In genomic region chr2:96824079-96824870, GRCh38 we compare ENCODE assay signal across 12 cellular contexts. TPM values are rescaled to one million over a fixed set of nuclear protein-coding genes. Genes with fewer than 3 reads are reported as not detected.
DNase-seq lines count a peak whose midpoint lies in the region; ATAC-seq, FAIRE-seq and TF ChIP-seq lines count a peak whose summit lies in the region.
"Had no signal": no experiment of that assay in that cellular context is flagged by ENCODE, and none has a peak within 500 bp of the region (broad histone marks: within the 10 kb centered on the region; RNA-seq: fewer than 3 reads in every experiment).

No MANE protein-coding gene starts in this region.

- FAIRE-seq in small intestine (lab: Jason Lieb, UNC): no peak

- no peak for TF ChIP-seq POLR2A in gastroesophageal sphincter (IDR thresholded peaks at IDR 0.05)

- no peak overlapping the region for H3K4me3 Mint-ChIP-seq in activated CD8-positive, alpha-beta T cell treated with anti-CD3 and anti-CD28 coated beads for 36 hours
- H3K4me3 Mint-ChIP-seq in activated CD8-positive, alpha-beta T cell treated with anti-CD3 and anti-CD28 coated beads, Interleukin-2, amount 10 ng/mL, durations not matched to agents 7 days and 5 days: no peak overlapping the region
- no peak overlapping the region for H3K4me3 Mint-ChIP-seq in activated T-helper 2 cell treated with anti-CD3 and anti-CD28 coated beads, Interferon-gamma antibody, Interleukin-2, Interleukin-4, amounts not matched to agents 10 μg/mL and 5 μg/mL and 100 μg/mL, durations not matched to agents 14 hours and 24 hours and 36 hours (ENCODE audit: low read depth)
- H3K4me3 Mint-ChIP-seq: activated naive CD8-positive, alpha-beta T cell treated with anti-CD3 and anti-CD28 coated beads, Interleukin-2, amount 10 ng/mL, durations not matched to agents 7 days and 5 days had no signal

- H3K9me3 Mint-ChIP-seq in activated CD8-positive, alpha-beta T cell treated with anti-CD3 and anti-CD28 coated beads for 36 hours: no peaks in the 10 kb centered on the region
- H3K9me3 Mint-ChIP-seq in activated CD8-positive, alpha-beta T cell treated with anti-CD3 and anti-CD28 coated beads, Interleukin-2, amount 10 ng/mL, durations not matched to agents 7 days and 5 days (ENCODE audit: insufficient read depth): no peaks in the 10 kb centered on the region
- no peaks in the 10 kb centered on the region for H3K9me3 Mint-ChIP-seq in activated T-helper 2 cell treated with anti-CD3 and anti-CD28 coated beads, Interferon-gamma antibody, Interleukin-2, Interleukin-4, amounts not matched to agents 10 μg/mL and 5 μg/mL and 100 μg/mL, durations not matched to agents 14 hours and 24 hours and 36 hours
- H3K9me3 Mint-ChIP-seq: activated naive CD8-positive, alpha-beta T cell treated with anti-CD3 and anti-CD28 coated beads, Interleukin-2, amount 10 ng/mL, durations not matched to agents 7 days and 5 days had no signal

- H3K27me3 ChIP-seq in gastroesophageal sphincter (no peaks in the 10 kb centered on the region), small intestine (ENCODE audit: control insufficient read depth in 2 of 2, insufficient read depth in 2 of 2, low read length in 2 of 2) (no peaks in the 10 kb centered on the region)

- no peak for TF ChIP-seq EP300 in gastroesophageal sphincter (IDR thresholded peaks at IDR 0.05)

- ATAC-seq in activated CD8-positive, alpha-beta T cell treated with anti-CD3 and anti-CD28 coated beads for 36 hours: no peak
- no peak for ATAC-seq in activated CD8-positive, alpha-beta T cell treated with anti-CD3 and anti-CD28 coated beads, Interleukin-2, amount 10 ng/mL, durations not matched to agents 7 days and 5 days
- ATAC-seq in gastroesophageal sphincter (no peak), GM18870 (IDR thresholded peaks at IDR 0.05; ENCODE audit: unreplicated experiment) (no peak), GM21825 (IDR thresholded peaks at IDR 0.05; ENCODE audit: unreplicated experiment) (no peak)

- H3K27ac ChIP-seq in gastroesophageal sphincter (peak overlapping the region in 3 of 4 donors; percentile 44 to 76 (median 64)), small intestine (ENCODE audit: low read depth in 1 of 2, low read length in 1 of 2) (no peak overlapping the region)

- H3K36me3 ChIP-seq in gastroesophageal sphincter (peaks cover 0 to 73% of the 10 kb centered on the region in 2 donors), small intestine (ENCODE audit: control insufficient read depth in 2 of 2, insufficient read depth in 2 of 2, low read length in 2 of 2) (peaks cover 4 to 15% of the 10 kb centered on the region in 2 donors)

- peaks cover 14% of the 10 kb centered on the region for H3K36me3 Mint-ChIP-seq in activated CD8-positive, alpha-beta T cell treated with anti-CD3 and anti-CD28 coated beads for 36 hours (ENCODE audit: low read depth)
- H3K36me3 Mint-ChIP-seq in activated CD8-positive, alpha-beta T cell treated with anti-CD3 and anti-CD28 coated beads, Interleukin-2, amount 10 ng/mL, durations not matched to agents 7 days and 5 days (ENCODE audit: low read depth): peaks cover 52% of the 10 kb centered on the region
- peaks cover 55% of the 10 kb centered on the region for H3K36me3 Mint-ChIP-seq in activated T-helper 2 cell treated with anti-CD3 and anti-CD28 coated beads, Interferon-gamma antibody, Interleukin-2, Interleukin-4, amounts not matched to agents 10 μg/mL and 5 μg/mL and 100 μg/mL, durations not matched to agents 14 hours and 24 hours and 36 hours (ENCODE audit: low read depth)

- WGBS in gastroesophageal sphincter (ENCODE audit: low coverage in 1 of 2), 2 donors: 29 to 62% methylated on average over 4 to 5 of the region's 6 CpGs
- WGBS in small intestine, 3 donors: 35 to 61% (median 53%) methylated on average over 6 of the region's 6 CpGs

- TF ChIP-seq CTCF in activated CD8-positive, alpha-beta T cell treated with anti-CD3 and anti-CD28 coated beads for 36 hours (IDR thresholded peaks at IDR 0.05): no peak
- TF ChIP-seq CTCF in gastroesophageal sphincter (IDR thresholded peaks at IDR 0.05): no peak

- H3K9me3 ChIP-seq in gastroesophageal sphincter (no peaks in the 10 kb centered on the region), small intestine (ENCODE audit: control insufficient read depth, low read depth) (no peaks in the 10 kb centered on the region)

- H3K4me1 ChIP-seq in gastroesophageal sphincter: peaks cover 0 to 59% (median 23%) of the 10 kb centered on the region in 3 donors
- peaks cover 7 to 10% of the 10 kb centered on the region in 2 donors for H3K4me1 ChIP-seq in small intestine (ENCODE audit: control insufficient read depth in 2 of 2, insufficient read depth in 1 of 2, low read depth in 1 of 2, low read length in 1 of 2)

- intact Hi-C loops in activated CD8-positive, alpha-beta T cell treated with anti-CD3 and anti-CD28 coated beads for 36 hours (cut with micrococcal nuclease): no loop called here
- intact Hi-C loops in activated T-helper 2 cell treated with anti-CD3 and anti-CD28 coated beads, Interferon-gamma antibody, Interleukin-2, Interleukin-4, amounts not matched to agents 10 μg/mL and 5 μg/mL and 100 μg/mL, durations not matched to agents 14 hours and 24 hours and 36 hours (cut with micrococcal nuclease): no loop called here

- peaks cover 24% of the 10 kb centered on the region for H3K4me1 Mint-ChIP-seq in activated CD8-positive, alpha-beta T cell treated with anti-CD3 and anti-CD28 coated beads for 36 hours (ENCODE audit: low read depth)
- peaks cover 23% of the 10 kb centered on the region for H3K4me1 Mint-ChIP-seq in activated CD8-positive, alpha-beta T cell treated with anti-CD3 and anti-CD28 coated beads, Interleukin-2, amount 10 ng/mL, durations not matched to agents 7 days and 5 days (ENCODE audit: low read depth)
- peaks cover 24% of the 10 kb centered on the region for H3K4me1 Mint-ChIP-seq in activated T-helper 2 cell treated with anti-CD3 and anti-CD28 coated beads, Interferon-gamma antibody, Interleukin-2, Interleukin-4, amounts not matched to agents 10 μg/mL and 5 μg/mL and 100 μg/mL, durations not matched to agents 14 hours and 24 hours and 36 hours (ENCODE audit: low read depth)

- no peak for DNase-seq in activated CD8-positive, alpha-beta T cell treated with anti-CD3 and anti-CD28 coated beads for 36 hours
- DNase-seq in activated CD8-positive, alpha-beta T cell treated with anti-CD3 and anti-CD28 coated beads, Interleukin-2, amount 10 ng/mL, durations not matched to agents 7 days and 5 days: no peak
- DNase-seq in NCI-H69 (lab: John Stamatoyannopoulos, UW) (peak; percentile 2), small intestine (peak; percentile 48)
- no peak for DNase-seq in activated T-helper 2 cell treated with anti-CD3 and anti-CD28 coated beads, Interferon-gamma antibody, Interleukin-2, Interleukin-4, amounts not matched to agents 10 μg/mL and 5 μg/mL and 100 μg/mL, durations not matched to agents 14 hours and 24 hours and 36 hours (ENCODE audit: low spot score)
- DNase-seq: activated naive CD8-positive, alpha-beta T cell treated with anti-CD3 and anti-CD28 coated beads, Interleukin-2, amount 10 ng/mL, durations not matched to agents 7 days and 5 days; mesenchymal stem cell; NCI-H1092 treated with DMSO at 0.1 percent for 48 hours; NCI-H2227 treated with DMSO at 0.1 percent for 48 hours had no signal

- no peaks in the 10 kb centered on the region for H3K27me3 Mint-ChIP-seq in activated CD8-positive, alpha-beta T cell treated with anti-CD3 and anti-CD28 coated beads for 36 hours
- no peaks in the 10 kb centered on the region for H3K27me3 Mint-ChIP-seq in activated CD8-positive, alpha-beta T cell treated with anti-CD3 and anti-CD28 coated beads, Interleukin-2, amount 10 ng/mL, durations not matched to agents 7 days and 5 days (ENCODE audit: low read depth)
- H3K27me3 Mint-ChIP-seq in activated T-helper 2 cell treated with anti-CD3 and anti-CD28 coated beads, Interferon-gamma antibody, Interleukin-2, Interleukin-4, amounts not matched to agents 10 μg/mL and 5 μg/mL and 100 μg/mL, durations not matched to agents 14 hours and 24 hours and 36 hours (ENCODE audit: low read depth): no peaks in the 10 kb centered on the region
- H3K27me3 Mint-ChIP-seq: activated naive CD8-positive, alpha-beta T cell treated with anti-CD3 and anti-CD28 coated beads, Interleukin-2, amount 10 ng/mL, durations not matched to agents 7 days and 5 days had no signal

- peak overlapping the region; percentile 34 for H3K27ac Mint-ChIP-seq in activated CD8-positive, alpha-beta T cell treated with anti-CD3 and anti-CD28 coated beads for 36 hours
- H3K27ac Mint-ChIP-seq in activated CD8-positive, alpha-beta T cell treated with anti-CD3 and anti-CD28 coated beads, Interleukin-2, amount 10 ng/mL, durations not matched to agents 7 days and 5 days: no peak overlapping the region
- H3K27ac Mint-ChIP-seq in activated T-helper 2 cell treated with anti-CD3 and anti-CD28 coated beads, Interferon-gamma antibody, Interleukin-2, Interleukin-4, amounts not matched to agents 10 μg/mL and 5 μg/mL and 100 μg/mL, durations not matched to agents 14 hours and 24 hours and 36 hours: no peak overlapping the region
- H3K27ac Mint-ChIP-seq: activated naive CD8-positive, alpha-beta T cell treated with anti-CD3 and anti-CD28 coated beads, Interleukin-2, amount 10 ng/mL, durations not matched to agents 7 days and 5 days had no signal

- no peak overlapping the region for H3K4me3 ChIP-seq in gastroesophageal sphincter
- H3K4me3 ChIP-seq in small intestine (ENCODE audit: low read depth in 1 of 2, low read length in 2 of 2): no peak overlapping the region

- CTCF ChIA-PET in activated CD8-positive, alpha-beta T cell treated with anti-CD3 and anti-CD28 coated beads for 36 hours (lab: Charles Lee): interaction anchor here (0.7 to 1.7 kb wide), 3 partner anchors 9 to 61 kb away, joined by 3 to 6 read pairs (median 4); no protein-coding TSS in a partner anchor
- CTCF ChIA-PET in activated CD8-positive, alpha-beta T cell treated with anti-CD3 and anti-CD28 coated beads, Interleukin-2, amount 10 ng/mL, durations not matched to agents 7 days and 5 days (lab: Charles Lee): interaction anchor here (2.4 kb wide), 1 partner anchor 8 kb away, joined by 7 read pairs; the partner anchor contains the start of gene CNNM3

- POLR2A ChIA-PET in activated CD8-positive, alpha-beta T cell treated with anti-CD3 and anti-CD28 coated beads for 36 hours (lab: Charles Lee): interaction anchor here (1.2 kb wide), 1 partner anchor 33 kb away, joined by 3 read pairs; no protein-coding TSS in a partner anchor
- POLR2A ChIA-PET in activated CD8-positive, alpha-beta T cell treated with anti-CD3 and anti-CD28 coated beads, Interleukin-2, amount 10 ng/mL, durations not matched to agents 7 days and 5 days (lab: Charles Lee): no interaction called here

RNA-seq across cellular contexts. Expression of gene CNNM3, which starts 8.2 kb away (rescaled TPM):
- 10 to 100 TPM; 15.8 to 19.3 TPM for total RNA-seq in activated CD8-positive, alpha-beta T cell treated with anti-CD3 and anti-CD28 coated beads for 36 hours
- total RNA-seq in activated CD8-positive, alpha-beta T cell treated with anti-CD3 and anti-CD28 coated beads, Interleukin-2, amount 10 ng/mL, durations not matched to agents 7 days and 5 days: 10 to 100 TPM; 28.1 to 29.9 TPM
- 10 to 100 TPM; 10.4 to 21.6 (median 18.9) TPM for total RNA-seq in gastroesophageal sphincter
- polyA plus RNA-seq in small intestine: 10 to 100 TPM in 1 of 3 donors, 1 to 10 TPM in 2; 5.7 to 15.8 (median 6.7) TPM
- total RNA-seq in activated T-helper 2 cell treated with anti-CD3 and anti-CD28 coated beads, Interferon-gamma antibody, Interleukin-2, Interleukin-4, amounts not matched to agents 10 μg/mL and 5 μg/mL and 100 μg/mL, durations not matched to agents 14 hours and 24 hours and 36 hours: 28.7 and 30.4 TPM in 2 replicates

RNA-seq across cellular contexts. Expression of gene ANKRD23, which starts 19.5 kb away (rescaled TPM):
- total RNA-seq in activated CD8-positive, alpha-beta T cell treated with anti-CD3 and anti-CD28 coated beads for 36 hours: 1 to 10 TPM; 5.3 to 5.7 TPM
- total RNA-seq in activated CD8-positive, alpha-beta T cell treated with anti-CD3 and anti-CD28 coated beads, Interleukin-2, amount 10 ng/mL, durations not matched to agents 7 days and 5 days: 10 to 100 TPM; 12.6 to 17.2 TPM
- 1 to 10 TPM; 1.2 to 4.9 (median 3.1) TPM for total RNA-seq in gastroesophageal sphincter
- 1 to 10 TPM; 2.2 to 3.8 (median 2.7) TPM for polyA plus RNA-seq in small intestine
- 7.0 and 9.1 TPM in 2 replicates for total RNA-seq in activated T-helper 2 cell treated with anti-CD3 and anti-CD28 coated beads, Interferon-gamma antibody, Interleukin-2, Interleukin-4, amounts not matched to agents 10 μg/mL and 5 μg/mL and 100 μg/mL, durations not matched to agents 14 hours and 24 hours and 36 hours

RNA-seq across cellular contexts. Expression of gene ANKRD39, which starts 33.5 kb away (rescaled TPM):
- 10 to 100 TPM; 22.6 TPM for total RNA-seq in activated CD8-positive, alpha-beta T cell treated with anti-CD3 and anti-CD28 coated beads for 36 hours
- total RNA-seq in activated CD8-positive, alpha-beta T cell treated with anti-CD3 and anti-CD28 coated beads, Interleukin-2, amount 10 ng/mL, durations not matched to agents 7 days and 5 days: 10 to 100 TPM; 35.4 to 36.7 TPM
- 10 to 100 TPM; 13.3 to 20.4 (median 17.1) TPM for total RNA-seq in gastroesophageal sphincter
- 10 to 100 TPM; 15.9 to 23.0 (median 17.0) TPM for polyA plus RNA-seq in small intestine
- 39.2 and 40.0 TPM in 2 replicates for total RNA-seq in activated T-helper 2 cell treated with anti-CD3 and anti-CD28 coated beads, Interferon-gamma antibody, Interleukin-2, Interleukin-4, amounts not matched to agents 10 μg/mL and 5 μg/mL and 100 μg/mL, durations not matched to agents 14 hours and 24 hours and 36 hours

RNA-seq across cellular contexts. Expression of gene SEMA4C, which starts 45.6 kb away (rescaled TPM):
- total RNA-seq in activated CD8-positive, alpha-beta T cell treated with anti-CD3 and anti-CD28 coated beads for 36 hours: 10 to 100 TPM; 10.4 to 12.4 TPM
- total RNA-seq in activated CD8-positive, alpha-beta T cell treated with anti-CD3 and anti-CD28 coated beads, Interleukin-2, amount 10 ng/mL, durations not matched to agents 7 days and 5 days: 10 to 100 TPM; 21.0 to 24.5 TPM
- total RNA-seq in gastroesophageal sphincter: 10 to 100 TPM; 58.7 to 66.6 (median 62.8) TPM
- polyA plus RNA-seq in small intestine: 10 to 100 TPM in 1 of 3 donors, 1 to 10 TPM in 1, under 1 TPM in 1; 0.45 to 21.0 (median 1.4) TPM
- 32.0 and 36.1 TPM in 2 replicates for total RNA-seq in activated T-helper 2 cell treated with anti-CD3 and anti-CD28 coated beads, Interferon-gamma antibody, Interleukin-2, Interleukin-4, amounts not matched to agents 10 μg/mL and 5 μg/mL and 100 μg/mL, durations not matched to agents 14 hours and 24 hours and 36 hours

Comparison
In these comparisons a context has a peak if more than half of its experiments do, and no peak if none do; other contexts are left out.
1. DNase-seq: peak in NCI-H69 (single experiment) and small intestine (single experiment); none in activated CD8-positive, alpha-beta T cell treated with anti-CD3 and anti-CD28 coated beads for 36 hours (single experiment), activated CD8-positive, alpha-beta T cell treated with anti-CD3 and anti-CD28 coated beads, Interleukin-2, amount 10 ng/mL, durations not matched to agents 7 days and 5 days (single experiment) and activated T-helper 2 cell treated with anti-CD3 and anti-CD28 coated beads, Interferon-gamma antibody, Interleukin-2, Interleukin-4, amounts not matched to agents 10 μg/mL and 5 μg/mL and 100 μg/mL, durations not matched to agents 14 hours and 24 hours and 36 hours (single experiment).
2. H3K27ac ChIP-seq: peak in gastroesophageal sphincter (3 of 4); none in small intestine (0 of 2).